Comparison of ENCODE assay signal across 8 cellular contexts in the genomic region with DNA sequence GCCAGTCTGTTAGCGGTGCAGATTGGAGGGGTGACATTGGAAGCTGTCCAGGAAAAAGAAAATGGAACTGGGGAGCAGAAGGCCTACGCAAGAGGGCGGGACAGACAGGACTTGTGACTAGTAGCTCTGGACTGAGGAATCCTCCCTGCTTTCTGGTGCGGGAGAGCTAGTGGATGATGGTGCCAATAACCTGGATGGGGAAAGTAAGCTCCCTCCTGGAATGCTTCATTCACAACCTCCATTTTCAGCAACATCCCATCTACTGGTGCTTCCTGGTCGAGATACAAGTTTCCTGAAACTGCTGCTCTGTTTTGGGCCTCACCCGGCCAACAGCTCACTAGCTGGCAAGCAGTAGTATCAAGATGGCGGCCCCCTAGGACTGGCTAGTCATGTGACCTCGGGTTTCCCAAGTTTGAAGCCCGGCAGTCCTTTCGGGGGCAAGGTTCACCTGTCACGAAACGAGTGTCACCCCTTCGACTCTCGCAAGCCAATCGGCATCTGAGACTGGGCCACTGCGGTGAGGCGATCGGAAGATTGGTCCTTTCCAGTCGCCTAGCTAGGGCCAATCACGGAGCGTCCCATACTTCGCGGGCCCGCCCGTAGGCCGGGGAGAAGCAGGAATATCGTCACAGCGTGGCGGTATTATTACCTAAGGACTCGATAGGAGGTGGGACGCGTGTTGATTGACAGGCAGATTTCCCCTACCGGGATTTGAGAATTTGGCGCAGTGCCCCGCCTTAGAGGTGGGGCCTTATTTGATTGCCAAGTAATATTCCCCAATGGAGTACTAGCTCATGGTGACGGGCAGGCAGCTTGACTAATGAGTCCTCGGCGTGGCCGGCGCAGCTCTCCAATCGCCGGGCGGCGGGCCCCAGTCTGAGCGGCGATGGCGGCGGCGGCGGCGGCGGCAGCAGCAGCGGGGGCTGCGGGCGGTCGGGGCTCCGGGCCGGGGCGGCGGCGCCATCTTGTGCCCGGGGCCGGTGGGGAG. TPM values are rescaled to one million over a fixed set of nuclear protein-coding genes. Genes with fewer than 3 reads are reported as not detected.
DNase-seq lines count a peak whose midpoint lies in the region; ATAC-seq, FAIRE-seq and TF ChIP-seq lines count a peak whose summit lies in the region.

A gene with protein sequence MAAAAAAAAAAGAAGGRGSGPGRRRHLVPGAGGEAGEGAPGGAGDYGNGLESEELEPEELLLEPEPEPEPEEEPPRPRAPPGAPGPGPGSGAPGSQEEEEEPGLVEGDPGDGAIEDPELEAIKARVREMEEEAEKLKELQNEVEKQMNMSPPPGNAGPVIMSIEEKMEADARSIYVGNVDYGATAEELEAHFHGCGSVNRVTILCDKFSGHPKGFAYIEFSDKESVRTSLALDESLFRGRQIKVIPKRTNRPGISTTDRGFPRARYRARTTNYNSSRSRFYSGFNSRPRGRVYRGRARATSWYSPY (plus strand): TSS at position 874 of the 988 bp plus-strand sequence. CDS start 13 bp downstream, at position 887.

- peak within 1 kb of the TSS; percentile 12; the same call in 1 of the 2 replicates for H2AFZ ChIP-seq in OCI-LY3 (ENCODE audit: low read depth, low read length)

- H4K20me1 ChIP-seq in OCI-LY3 (ENCODE audit: insufficient read depth, low read length): peaks cover 9% of the 10 kb centered on the region; the same call in 1 of the 2 replicates

- peaks cover 35% of the 10 kb centered on the region for H3K79me2 ChIP-seq in OCI-LY3 (ENCODE audit: low read length)

- 4 to 6% methylated on average over 40 to 51 of the region's 63 CpGs for WGBS in mesodermal cell (ENCODE audit: insufficient coverage in 2 of 2), 2 experiments

- H3K4me3 ChIP-seq in OCI-LY3 (ENCODE audit: low read length) (peak within 1 kb of the TSS; percentile 98), mesodermal cell (ENCODE audit: extremely low read depth, insufficient read depth, low read length, poor library complexity, severe bottlenecking) (peak within 1 kb of the TSS; percentile 84)

- peak; percentile 88 for ATAC-seq in GM21515 (IDR thresholded peaks at IDR 0.05; ENCODE audit: unreplicated experiment)

- peaks cover 19% of the 10 kb centered on the region for H3K4me1 ChIP-seq in OCI-LY3 (ENCODE audit: low read length)
- H3K4me1 ChIP-seq in mesodermal cell (ENCODE audit: control insufficient read depth, insufficient read depth, low read length, poor library complexity, severe bottlenecking): peaks cover 18% of the 10 kb centered on the region

- DNase-seq in D341Med (ENCODE audit: low spot score) (peak; percentile 97), HuH-7 (ENCODE audit: low spot score) (peak; percentile 96)
- peak; percentile 95 for DNase-seq in activated CD8-positive, alpha-beta memory T cell treated with anti-CD3 and anti-CD28 coated beads, Interleukin-2, amount 50 U/mL, for 48 hours
- DNase-seq in stimulated activated CD8-positive, alpha-beta memory T cell treated with anti-CD3 and anti-CD28 coated beads, Interleukin-15, amount 100 ng/mL, for 4 hours (ENCODE audit: low read depth in 2 of 2): peak; percentile 94 to 97

- H3K27me3 ChIP-seq in OCI-LY3 (ENCODE audit: low read depth, low read length): no peaks in the 10 kb centered on the region

- H3K27ac ChIP-seq in OCI-LY3 (ENCODE audit: low read length) (peak within 1 kb of the TSS; percentile 86), mesodermal cell (ENCODE audit: low read depth, low read length, severe bottlenecking) (peak within 1 kb of the TSS; percentile 94)

- H3K4me2 ChIP-seq in OCI-LY3 (ENCODE audit: low read length): peak within 1 kb of the TSS; percentile 100

- no peak for TF ChIP-seq CTCF in OCI-LY3 (IDR thresholded peaks at IDR 0.05; ENCODE audit: low read depth, low read length)

- H3K9ac ChIP-seq in OCI-LY3 (ENCODE audit: low read length): peak within 1 kb of the TSS; percentile 97

- H3K9me3 ChIP-seq in OCI-LY3 (ENCODE audit: insufficient read depth, low read length): no peaks in the 10 kb centered on the region
- H3K9me3 ChIP-seq in mesodermal cell (ENCODE audit: control insufficient read depth, low read length): no peaks in the 10 kb centered on the region

- peak; percentile 98 for FAIRE-seq in endometrium (lab: Jason Lieb, UNC)

- H3K36me3 ChIP-seq in OCI-LY3 (replicated peaks; ENCODE audit: low read depth, low read length) (peaks cover 28% of the 10 kb centered on the region), mesodermal cell (ENCODE audit: control insufficient read depth, insufficient read depth, low read length) (peaks cover 70% of the 10 kb centered on the region)

RNA-seq across cellular contexts. Expression of the gene that starts here (rescaled TPM):
- polyA plus RNA-seq in mesodermal cell (2013, experiment 1 of 2): 199 TPM
- 179 TPM for polyA plus RNA-seq in mesodermal cell (2013, experiment 2 of 2)

Comparison
In these comparisons a context has a peak if more than half of its experiments do, and no peak if none do; other contexts are left out.
1. Peak in every context shown above with its lines: DNase-seq, ATAC-seq, H3K4me3 ChIP-seq and H3K27ac ChIP-seq.